7 cellular contexts compared by ENCODE assay signal in the genomic region with DNA sequence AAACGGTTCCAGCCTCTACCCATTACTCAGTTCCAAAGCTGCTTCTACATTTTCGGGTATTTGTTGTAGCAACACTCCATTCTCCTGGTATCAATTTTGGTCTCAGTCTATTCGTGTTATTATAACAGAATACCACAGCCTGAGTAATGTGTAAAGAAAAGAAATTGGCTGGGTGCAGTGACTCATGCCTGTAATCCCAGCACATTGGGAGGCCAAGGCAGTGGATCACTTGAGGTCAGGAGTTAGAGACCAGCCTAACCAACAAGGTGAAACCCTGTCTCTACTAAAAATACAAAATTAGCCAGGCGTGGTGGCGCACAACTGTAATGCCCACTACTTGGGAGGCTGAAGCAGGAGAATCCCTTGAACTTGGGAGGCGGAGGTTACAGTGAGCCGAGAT.
DNase-seq lines count a peak whose midpoint lies in the region; TF ChIP-seq lines count a peak whose summit lies in the region.
"Not testable (repeated sequence)": the region's sequence is repeated elsewhere in the genome, so short reads cannot be mapped to it uniquely, and the experiment has no call there.

No MANE protein-coding gene starts in this region.

- H3K9me3 ChIP-seq in fibroblast of lung (ENCODE audit: control insufficient read depth, insufficient read depth, low read depth, low read length) = not testable (repeated sequence)

- DNase-seq in EL (peak; percentile 28), LHCN-M2 (ENCODE audit: low read depth) (peak; percentile 72), activated T-cell treated with anti-CD3 and anti-CD28 coated beads for 48 hours (ENCODE audit: low read depth) (peak; percentile 21), brain pericyte (ENCODE audit: low read depth, low spot score) (peak; percentile 38), fibroblast of lung (ENCODE audit: low read depth in 2 of 2) (peak; percentile 37 to 91), iris pigment epithelial cell (ENCODE audit: low read depth) (peak; percentile 81), renal cortical epithelial cell (ENCODE audit: low read depth) (peak; percentile 86)

- not testable (repeated sequence) for H3K9ac ChIP-seq in fibroblast of lung (ENCODE audit: insufficient read depth, low read length)

- H3K36me3 ChIP-seq in fibroblast of lung (ENCODE audit: control insufficient read depth, insufficient read depth, low read length) = not testable (repeated sequence)

- not testable (repeated sequence) for H2AFZ ChIP-seq in fibroblast of lung (ENCODE audit: low read length)

- TF ChIP-seq CTCF in fibroblast of lung (conservative IDR thresholded peaks at IDR 0.05 in 1 of 2, IDR thresholded peaks at IDR 0.05 in 1 of 2; ENCODE audit: low read depth in 1 of 2, low read length in 2 of 2) = not testable (repeated sequence)

- H3K4me1 ChIP-seq in fibroblast of lung (ENCODE audit: control insufficient read depth, extremely low read depth, insufficient read depth, low read length) = not testable (repeated sequence)

- not testable (repeated sequence) for H4K20me1 ChIP-seq in fibroblast of lung (ENCODE audit: control insufficient read depth, extremely low read depth, insufficient read depth, low read length)

- H3K4me3 ChIP-seq in fibroblast of lung (replicated peaks in 1 of 4; ENCODE audit: control extremely low read depth in 1 of 4, insufficient read depth in 1 of 4, low read depth in 3 of 4, low read length in 4 of 4) = not testable (repeated sequence)

- H3K79me2 ChIP-seq in fibroblast of lung (ENCODE audit: control insufficient read depth, insufficient read depth, low read length) = not testable (repeated sequence)

- not testable (repeated sequence) for H3K27me3 ChIP-seq in fibroblast of lung (ENCODE audit: control insufficient read depth, insufficient read depth, low read length)

- H3K27ac ChIP-seq in fibroblast of lung (ENCODE audit: insufficient read depth, low read length) = not testable (repeated sequence)

- H3K4me2 ChIP-seq in fibroblast of lung (ENCODE audit: extremely low read depth, insufficient read depth, low read length) = not testable (repeated sequence)

Comparison
In these comparisons a context has a peak if more than half of its experiments do, and no peak if none do; other contexts are left out.
1. DNase-seq: peak in every context shown above with its lines; median percentile 86 in renal cortical epithelial cell; 81 in iris pigment epithelial cell; 72 in LHCN-M2; 64 in fibroblast of lung; 38 in brain pericyte; 28 in EL; 21 in activated T-cell treated with anti-CD3 and anti-CD28 coated beads for 48 hours.